In genomic region chr4:149344436-149344835, GRCh38 we compare ENCODE assay signal across 20 cellular contexts.
DNase-seq lines count a peak whose midpoint lies in the region; ATAC-seq and TF ChIP-seq lines count a peak whose summit lies in the region.
"Had no signal": no experiment of that assay in that cellular context is flagged by ENCODE, and none has a peak within 500 bp of the region (broad histone marks: within the 10 kb centered on the region; RNA-seq: fewer than 3 reads in every experiment).

No MANE protein-coding gene starts in this region.

- intact Hi-C loops in A673 (cut with micrococcal nuclease; ENCODE audit: unreplicated experiment) = loop anchor here (10.0 kb wide), 2 partner anchors 350 to 900 kb away; partner anchors contain the start of gene NR3C2

- no peak overlapping the region for H3K4me3 ChIP-seq in A673 (ENCODE audit: low read depth, low read length, poor library complexity, severe bottlenecking)
- H3K4me3 ChIP-seq: uterus had no signal

- no peak overlapping the region for H3K27ac Mint-ChIP-seq in HFFc6
- no peak overlapping the region for H3K27ac Mint-ChIP-seq in glutamatergic neuron (ENCODE audit: unreplicated experiment)
- H3K27ac Mint-ChIP-seq: activated naive CD4-positive, alpha-beta T cell treated with anti-CD3 and anti-CD28 coated beads, Interleukin-2, amount 10 ng/mL, durations not matched to agents 7 days and 5 days; stimulated activated naive CD8-positive, alpha-beta T cell treated with anti-CD3 and anti-CD28 coated beads, Interleukin-15, Interleukin-2, amounts not matched to agents 100 ng/mL and 50 ng/mL, for 24 hours; T-cell; WTC11 had no signal

- H3K4me3 Mint-ChIP-seq in HFFc6 = no peak overlapping the region
- H3K4me3 Mint-ChIP-seq in glutamatergic neuron (ENCODE audit: unreplicated experiment) = no peak overlapping the region
- H3K4me3 Mint-ChIP-seq: activated naive CD4-positive, alpha-beta T cell treated with anti-CD3 and anti-CD28 coated beads, Interleukin-2, amount 10 ng/mL, durations not matched to agents 7 days and 5 days; stimulated activated naive CD8-positive, alpha-beta T cell treated with anti-CD3 and anti-CD28 coated beads, Interleukin-15, Interleukin-2, amounts not matched to agents 100 ng/mL and 50 ng/mL, for 24 hours; T-cell; WTC11 had no signal

- H3K27me3 Mint-ChIP-seq in HFFc6 (ENCODE audit: insufficient read depth) = peaks cover 2% of the 10 kb centered on the region; the same call in 1 of the 2 replicates
- H3K27me3 Mint-ChIP-seq in glutamatergic neuron (ENCODE audit: unreplicated experiment) = no peaks in the 10 kb centered on the region
- H3K27me3 Mint-ChIP-seq: activated naive CD4-positive, alpha-beta T cell treated with anti-CD3 and anti-CD28 coated beads, Interleukin-2, amount 10 ng/mL, durations not matched to agents 7 days and 5 days; stimulated activated naive CD8-positive, alpha-beta T cell treated with anti-CD3 and anti-CD28 coated beads, Interleukin-15, Interleukin-2, amounts not matched to agents 100 ng/mL and 50 ng/mL, for 24 hours; T-cell had no signal

- H3K36me3 ChIP-seq in A673 (ENCODE audit: insufficient read depth, low read length, poor library complexity, severe bottlenecking) = no peaks in the 10 kb centered on the region
- H3K36me3 ChIP-seq: uterus had no signal

- H3K36me3 Mint-ChIP-seq in HFFc6 (ENCODE audit: low read depth) (no peaks in the 10 kb centered on the region), glutamatergic neuron (ENCODE audit: unreplicated experiment) (no peaks in the 10 kb centered on the region)
- H3K36me3 Mint-ChIP-seq: activated naive CD4-positive, alpha-beta T cell treated with anti-CD3 and anti-CD28 coated beads, Interleukin-2, amount 10 ng/mL, durations not matched to agents 7 days and 5 days; T-cell; WTC11 had no signal

- H3K4me1 Mint-ChIP-seq in HFFc6 (ENCODE audit: low read depth) (peaks cover 8% of the 10 kb centered on the region; the same call in 1 of the 2 replicates), glutamatergic neuron (ENCODE audit: low read depth, unreplicated experiment) (no peaks in the 10 kb centered on the region)
- H3K4me1 Mint-ChIP-seq: activated naive CD4-positive, alpha-beta T cell treated with anti-CD3 and anti-CD28 coated beads, Interleukin-2, amount 10 ng/mL, durations not matched to agents 7 days and 5 days; T-cell; WTC11 had no signal

- CTCF ChIA-PET in A673 (lab: Charles Lee) = no interaction called here

- no TSS peak for BruUV-seq in A673 (replicated peaks; lab: Mats Ljungman, UMichigan)

- H3K9me3 Mint-ChIP-seq in HFFc6 = peaks cover 4% of the 10 kb centered on the region
- no peaks in the 10 kb centered on the region for H3K9me3 Mint-ChIP-seq in glutamatergic neuron (ENCODE audit: unreplicated experiment)

- H3K27ac ChIP-seq in A673 (ENCODE audit: low read depth, low read length, poor library complexity, severe bottlenecking) = peak overlapping the region; percentile 97
- H3K27ac ChIP-seq in foreskin keratinocyte = peak overlapping the region; percentile 47
- H3K27ac ChIP-seq: uterus had no signal

- TF ChIP-seq CTCF in A673 (conservative IDR thresholded peaks at IDR 0.05; ENCODE audit: low read depth, low read length) = no peak
- no peak for TF ChIP-seq CTCF in HFFc6 (IDR thresholded peaks at IDR 0.05)
- TF ChIP-seq CTCF in foreskin keratinocyte (conservative IDR thresholded peaks at IDR 0.05) = no peak
- no peak for TF ChIP-seq CTCF in glutamatergic neuron (IDR thresholded peaks at IDR 0.05; ENCODE audit: partially characterized antibody, unreplicated experiment)

- peak; percentile 72 for DNase-seq in A673 (ENCODE audit: low spot score)
- peak; percentile 18 for DNase-seq in HFFc6
- DNase-seq in astrocyte of the hippocampus (ENCODE audit: low read depth, low spot score) = peak; percentile 35
- DNase-seq in foreskin keratinocyte = peak; percentile 42 to 77
- no peak for DNase-seq in OCI-M2 (lab: John Stamatoyannopoulos, UW; ENCODE audit: unreplicated experiment)
- DNase-seq in glutamatergic neuron = no peak
- no peak for DNase-seq in NCI-H524 (lab: John Stamatoyannopoulos, UW)
- DNase-seq in NCI-H2081 treated with DMSO at 0.1 percent for 48 hours (lab: John Stamatoyannopoulos, UW) = no peak
- DNase-seq: ACHN; activated CD8-positive, alpha-beta memory T cell treated with anti-CD3 and anti-CD28 coated beads, Interleukin-2, amount 50 U/mL, for 48 hours; activated naive CD4-positive, alpha-beta T cell treated with anti-CD3 and anti-CD28 coated beads, Interleukin-2, amount 10 ng/mL, durations not matched to agents 7 days and 5 days; Karpas-422; mesendoderm; NCI-H187 treated with DMSO at 0.1 percent for 48 hours; NCI-H526; T-cell; uterus had no signal

- peak; percentile 67 for ATAC-seq in foreskin keratinocyte
- ATAC-seq: Panc1, T-cell, WTC11 had no signal

- H3K4me1 ChIP-seq in A673 (ENCODE audit: insufficient read depth, low read length, poor library complexity, severe bottlenecking) (peaks cover 51% of the 10 kb centered on the region), foreskin keratinocyte (peaks cover 15% of the 10 kb centered on the region)
- H3K4me1 ChIP-seq: uterus had no signal

- POLR2A ChIA-PET in A673 (lab: Charles Lee; ENCODE audit: low non-redundant PET) = no interaction called here

- no peaks in the 10 kb centered on the region for H3K9me3 ChIP-seq in A673 (ENCODE audit: low read depth, low read length, poor library complexity, severe bottlenecking)
- H3K9me3 ChIP-seq: uterus had no signal

- H3K27me3 ChIP-seq in A673 (replicated peaks; ENCODE audit: insufficient read depth, low read depth, low read length, poor library complexity) (no peaks in the 10 kb centered on the region), foreskin keratinocyte (no peaks in the 10 kb centered on the region)
- H3K27me3 ChIP-seq: uterus had no signal

Comparison
In these comparisons a context has a peak if more than half of its experiments do, and no peak if none do; other contexts are left out.
1. DNase-seq: peak in A673 (single experiment), HFFc6 (single experiment), astrocyte of the hippocampus (single experiment) and foreskin keratinocyte (2 of 2); none in OCI-M2 (single experiment), glutamatergic neuron (single experiment), NCI-H524 (0 of 2) and NCI-H2081 treated with DMSO at 0.1 percent for 48 hours (single experiment).